5 cellular contexts compared by ENCODE assay signal in the genomic region with DNA sequence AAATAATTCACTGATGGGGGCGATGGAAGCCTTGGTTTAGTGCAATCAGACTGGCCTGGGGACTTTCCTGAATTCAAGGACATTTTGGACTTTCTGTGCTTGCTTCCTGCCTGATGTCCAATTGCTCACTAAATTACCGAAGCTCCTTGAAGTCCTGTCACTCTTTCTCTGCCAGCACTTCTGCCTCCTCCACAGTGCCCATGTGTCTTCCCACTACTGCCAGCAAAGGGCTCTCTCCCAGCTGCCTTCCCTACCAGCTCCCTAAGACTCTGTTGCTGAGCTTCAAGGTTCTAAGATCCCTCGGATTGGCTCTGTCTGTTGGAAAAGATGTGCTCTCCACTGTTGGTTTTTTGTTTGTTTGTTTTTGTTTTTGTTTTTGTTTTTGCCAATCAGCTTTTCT.
"Had no signal": no experiment of that assay in that cellular context is flagged by ENCODE, and none has a peak within 500 bp of the region (broad histone marks: within the 10 kb centered on the region; RNA-seq: fewer than 3 reads in every experiment).

No MANE protein-coding gene starts in this region.

- H3K9me3 Mint-ChIP-seq: GM23338, H9 had no signal

- H3K27ac Mint-ChIP-seq: GM23338, H9 had no signal

- ATAC-seq: GM23338 had no signal

- DNase-seq: H9, HCEC 1CT, KG1 had no signal

- H3K4me1 Mint-ChIP-seq: GM23338 had no signal

- H3K4me3 Mint-ChIP-seq: GM23338, H9, IgD-negative memory B cell had no signal

- H3K36me3 Mint-ChIP-seq: IgD-negative memory B cell had no signal

- H3K4me2 ChIP-seq: GM23338 had no signal

- H3K4me3 ChIP-seq: GM23338 had no signal

- H2AFZ ChIP-seq: GM23338 had no signal
